Comparison of ENCODE assay signal across 17 cellular contexts in the genomic region with DNA sequence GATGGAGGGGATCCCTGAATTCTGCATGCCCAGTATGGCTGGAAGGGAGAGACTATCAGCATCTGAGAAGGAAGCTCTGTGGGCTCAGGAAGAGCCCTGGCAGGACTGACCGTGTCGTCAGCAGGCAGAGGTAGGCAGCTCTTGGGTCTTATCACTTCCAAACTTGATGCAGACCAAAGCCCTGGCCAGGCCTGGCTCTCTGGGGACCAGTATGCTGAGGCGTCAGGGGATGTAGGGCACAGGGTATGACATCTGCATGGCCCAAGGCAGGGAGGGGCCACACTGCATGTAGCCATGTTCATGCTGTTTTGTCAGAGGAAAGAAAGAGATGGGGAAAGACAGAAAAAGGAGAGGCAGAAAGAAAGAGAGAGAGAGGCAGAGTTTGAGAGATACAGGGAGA. TPM values are rescaled to one million over a fixed set of nuclear protein-coding genes. Genes with fewer than 3 reads are reported as not detected.
DNase-seq lines count a peak whose midpoint lies in the region; ATAC-seq and TF ChIP-seq lines count a peak whose summit lies in the region.
"Had no signal": no experiment of that assay in that cellular context is flagged by ENCODE, and none has a peak within 500 bp of the region (broad histone marks: within the 10 kb centered on the region; RNA-seq: fewer than 3 reads in every experiment).

No MANE protein-coding gene starts in this region.

- H3K36me3 ChIP-seq in BLaER1 treated with 17β-estradiol and CSF1 and Interleukin-3, amounts not matched to agents 10 nM and 100 nM, result peaks cover 0 to 14% (median 0%) of the 10 kb centered on the region in 11 experiments; a peak in 6 of 22 replicates
- no peaks in the 10 kb centered on the region for H3K36me3 ChIP-seq in KOPT-K1 (ENCODE audit: insufficient read depth, low read length)
- H3K36me3 ChIP-seq in esophagus squamous epithelium, result no peaks in the 10 kb centered on the region
- no peaks in the 10 kb centered on the region for H3K36me3 ChIP-seq in parathyroid adenoma (ENCODE audit: control insufficient read depth, insufficient read depth, low read length)
- H3K36me3 ChIP-seq: tibial artery, WERI-Rb-1 had no signal

- peak overlapping the region; percentile 4 to 86 (median 49); a peak in 18 of 22 replicates for H3K27ac ChIP-seq in BLaER1 treated with 17β-estradiol and CSF1 and Interleukin-3, amounts not matched to agents 10 nM and 100 nM
- H3K27ac ChIP-seq in KOPT-K1 (ENCODE audit: low read depth, low read length, poor library complexity, severe bottlenecking) (peak overlapping the region; percentile 93), esophagus squamous epithelium (peak overlapping the region in 3 of 4 donors; percentile 56 to 80 (median 69)), parathyroid adenoma (peak overlapping the region; percentile 51)
- H3K27ac ChIP-seq: tibial artery, WERI-Rb-1 had no signal

- H2AFZ ChIP-seq in parathyroid adenoma, result no peak overlapping the region

- H3K9ac ChIP-seq in BLaER1 treated with 17β-estradiol and CSF1 and Interleukin-3, amounts not matched to agents 10 nM and 100 nM, result peak overlapping the region in 10 of 11 experiments; percentile 1 to 56 (median 40); a peak in 15 of 22 replicates
- H3K9ac ChIP-seq in parathyroid adenoma, result no peak overlapping the region

- ATAC-seq in GM21381 (IDR thresholded peaks at IDR 0.05; ENCODE audit: unreplicated experiment) (no peak), GM19035 (IDR thresholded peaks at IDR 0.05; ENCODE audit: unreplicated experiment) (no peak)
- no peak for ATAC-seq in stimulated activated naive CD8-positive, alpha-beta T cell treated with anti-CD3 and anti-CD28 coated beads, Interleukin-15, Interleukin-2, amounts not matched to agents 100 U/mL and 50 U/mL, for 24 hours
- ATAC-seq: activated naive CD4-positive, alpha-beta T cell treated with anti-CD3 and anti-CD28 coated beads, Interleukin-2, amount 50 U/mL, for 72 hours; left lobe of liver had no signal

- peak overlapping the region in 1 of 10 experiments; percentile 10; a peak in 2 of 20 replicates for H3K4me3 ChIP-seq in BLaER1 treated with 17β-estradiol and CSF1 and Interleukin-3, amounts not matched to agents 10 nM and 100 nM
- H3K4me3 ChIP-seq in esophagus squamous epithelium (no peak overlapping the region), parathyroid adenoma (ENCODE audit: low read depth, low read length) (no peak overlapping the region)
- H3K4me3 ChIP-seq: tibial artery had no signal

- TF ChIP-seq CTCF in esophagus squamous epithelium (IDR thresholded peaks at IDR 0.05), result no peak
- no peak for TF ChIP-seq CTCF in parathyroid adenoma (IDR thresholded peaks at IDR 0.05)

- no peaks in the 10 kb centered on the region for H3K79me2 ChIP-seq in parathyroid adenoma

- H3K4me1 ChIP-seq in BLaER1 treated with 17β-estradiol and CSF1 and Interleukin-3, amounts not matched to agents 10 nM and 100 nM, result peaks cover 99 to 100% (median 100%) of the 10 kb centered on the region in 10 experiments
- H3K4me1 ChIP-seq in esophagus squamous epithelium (peaks cover 32 to 91% (median 57%) of the 10 kb centered on the region in 3 donors), parathyroid adenoma (peaks cover 3% of the 10 kb centered on the region)

- TF ChIP-seq POLR2A in esophagus squamous epithelium (IDR thresholded peaks at IDR 0.05), result no peak

- peaks cover 0 to 16% (median 0%) of the 10 kb centered on the region in 11 experiments; a peak in 6 of 22 replicates for H4K20me1 ChIP-seq in BLaER1 treated with 17β-estradiol and CSF1 and Interleukin-3, amounts not matched to agents 10 nM and 100 nM

- H3K9me3 ChIP-seq in BLaER1 treated with 17β-estradiol and CSF1 and Interleukin-3, amounts not matched to agents 10 nM and 100 nM (replicated peaks in 1 of 11), result no peaks in the 10 kb centered on the region
- H3K9me3 ChIP-seq in KOPT-K1 (ENCODE audit: insufficient read depth, low read length, poor library complexity, severe bottlenecking), result no peaks in the 10 kb centered on the region
- no peaks in the 10 kb centered on the region for H3K9me3 ChIP-seq in esophagus squamous epithelium
- no peaks in the 10 kb centered on the region for H3K9me3 ChIP-seq in parathyroid adenoma (ENCODE audit: control insufficient read depth, low read length)
- H3K9me3 ChIP-seq: tibial artery had no signal

- H3K4me2 ChIP-seq in BLaER1 treated with 17β-estradiol and CSF1 and Interleukin-3, amounts not matched to agents 10 nM and 100 nM, result peak overlapping the region; percentile 88 to 99 (median 96)
- no peak overlapping the region for H3K4me2 ChIP-seq in parathyroid adenoma (ENCODE audit: low read length)

- no peaks in the 10 kb centered on the region for H3K27me3 ChIP-seq in BLaER1 treated with 17β-estradiol and CSF1 and Interleukin-3, amounts not matched to agents 10 nM and 100 nM
- H3K27me3 ChIP-seq in esophagus squamous epithelium (peaks cover 0 to 2% (median 0%) of the 10 kb centered on the region in 4 donors), parathyroid adenoma (ENCODE audit: control insufficient read depth, insufficient read depth, low read length) (no peaks in the 10 kb centered on the region)

- 60 to 96% methylated on average over 1 to 3 of the region's 3 CpGs for WGBS in esophagus squamous epithelium, 2 donors

- DNase-seq in esophagus squamous epithelium (lab: John Stamatoyannopoulos, UW) (no peak), NCI-H128 (lab: John Stamatoyannopoulos, UW; ENCODE audit: unreplicated experiment) (no peak)
- no peak for DNase-seq in stimulated activated naive CD8-positive, alpha-beta T cell treated with anti-CD3 and anti-CD28 coated beads, Interleukin-15, Interleukin-2, amounts not matched to agents 100 U/mL and 50 U/mL, for 24 hours
- DNase-seq: central memory CD4-positive, alpha-beta T cell; DMS79 treated with DMSO at 0.1 percent for 48 hours; NCI-H1092 treated with DMSO at 0.1 percent for 48 hours; NCI-H446 treated with DMSO at 0.1 percent for 48 hours; nucleus accumbens; tibial artery; WERI-Rb-1 had no signal

- intact Hi-C loops in esophagus squamous epithelium (cut with DNase I), result no loop called here

RNA-seq across cellular contexts. Expression of a gene that starts 6.3 kb away (rescaled TPM):
- 10 to 100 TPM in 2 of 4 donors, 1 to 10 TPM in 2; 1.2 to 12.4 (median 7.5) TPM for total RNA-seq in esophagus squamous epithelium

RNA-seq across cellular contexts. Expression of a gene that starts 24.8 kb away (rescaled TPM):
- total RNA-seq in esophagus squamous epithelium, result 100 to 1,000 TPM in 1 of 4 donors, 10 to 100 TPM in 3; 22.2 to 112 (median 30.6) TPM

RNA-seq across cellular contexts. Expression of a gene that starts 43.3 kb away (rescaled TPM):
- 100 to 1,000 TPM in 1 of 4 donors, 10 to 100 TPM in 2, 1 to 10 TPM in 1; 4.0 to 194 (median 13.6) TPM for total RNA-seq in esophagus squamous epithelium
